ENCODE assay signal across 13 cellular contexts in the genomic region with DNA sequence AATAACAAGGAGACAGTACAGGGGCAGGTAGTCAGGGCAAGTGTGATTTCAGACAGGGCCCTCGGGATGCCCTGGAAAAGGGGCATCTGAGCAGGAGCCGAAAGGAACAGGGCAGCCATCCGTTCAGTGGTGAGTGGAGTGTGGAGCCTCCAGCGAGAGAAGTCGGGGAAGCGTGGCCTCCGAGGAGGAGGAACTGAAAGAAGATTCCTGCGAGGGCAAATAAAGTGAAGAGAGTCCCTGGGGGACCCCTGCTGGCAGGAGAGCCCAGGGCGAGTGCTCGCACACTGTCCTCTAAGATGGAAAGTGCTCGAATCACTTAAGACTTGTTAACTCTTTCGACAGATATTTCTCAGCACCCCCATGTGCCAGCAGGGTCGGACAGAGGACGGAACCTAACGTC. TPM values are rescaled to one million over a fixed set of nuclear protein-coding genes. Genes with fewer than 3 reads are reported as not detected.
DNase-seq lines count a peak whose midpoint lies in the region; ATAC-seq and TF ChIP-seq lines count a peak whose summit lies in the region.
"Had no signal": no experiment of that assay in that cellular context is flagged by ENCODE, and none has a peak within 500 bp of the region (broad histone marks: within the 10 kb centered on the region; RNA-seq: fewer than 3 reads in every experiment).

No MANE protein-coding gene starts in this region.

- peak; percentile 9 for DNase-seq in activated CD8-positive, alpha-beta T cell treated with anti-CD3 and anti-CD28 coated beads for 36 hours
- no peak for DNase-seq in activated CD8-positive, alpha-beta T cell treated with anti-CD3 and anti-CD28 coated beads, Interleukin-2, amount 10 ng/mL, durations not matched to agents 7 days and 5 days
- DNase-seq in SIG-M5 treated with dmso at 0.1 percent for 504 hours (lab: John Stamatoyannopoulos, UW; ENCODE audit: unreplicated experiment) (peak; percentile 78), foreskin keratinocyte (no peak), ascending aorta (ENCODE audit: low spot score in 2 of 2) (no peak), T1000 (lab: John Stamatoyannopoulos, UW) (no peak)
- DNase-seq in activated naive CD4-positive, alpha-beta T cell treated with anti-CD3 and anti-CD28 coated beads, Interleukin-2, amount 50 U/mL, for 16 hours = no peak
- DNase-seq: activated T-cell treated with anti-CD3 and anti-CD28 coated beads for 4 hours, cerebellar nuclear complex, NCI-H345 had no signal

- POLR2A ChIA-PET in activated CD8-positive, alpha-beta T cell treated with anti-CD3 and anti-CD28 coated beads for 36 hours (lab: Charles Lee) = no interaction called here
- POLR2A ChIA-PET in activated CD8-positive, alpha-beta T cell treated with anti-CD3 and anti-CD28 coated beads, Interleukin-2, amount 10 ng/mL, durations not matched to agents 7 days and 5 days (lab: Charles Lee) = no interaction called here

- H3K27ac ChIP-seq in foreskin keratinocyte (no peak overlapping the region), ascending aorta (no peak overlapping the region)

- H3K27me3 ChIP-seq in foreskin keratinocyte (no peaks in the 10 kb centered on the region), skeletal muscle satellite cell (ENCODE audit: control insufficient read depth, insufficient read depth, low read length) (peaks cover 27% of the 10 kb centered on the region), ascending aorta (no peaks in the 10 kb centered on the region)

- peak overlapping the region; percentile 3 for H3K4me2 ChIP-seq in skeletal muscle satellite cell (ENCODE audit: low read length)

- H3K36me3 Mint-ChIP-seq in activated CD8-positive, alpha-beta T cell treated with anti-CD3 and anti-CD28 coated beads for 36 hours (ENCODE audit: low read depth) = no peaks in the 10 kb centered on the region
- no peaks in the 10 kb centered on the region for H3K36me3 Mint-ChIP-seq in activated CD8-positive, alpha-beta T cell treated with anti-CD3 and anti-CD28 coated beads, Interleukin-2, amount 10 ng/mL, durations not matched to agents 7 days and 5 days (ENCODE audit: low read depth)
- H3K36me3 Mint-ChIP-seq: IgD-negative memory B cell; stimulated activated effector memory CD8-positive, alpha-beta T cell treated with anti-CD3 and anti-CD28 coated beads, Interleukin-12 subunit alpha, Interleukin-12 subunit beta, amount 100 ng/mL, for 72 hours had no signal

- H3K9ac ChIP-seq in skeletal muscle satellite cell (ENCODE audit: low read depth, low read length) = no peak overlapping the region

- H3K4me3 ChIP-seq in skeletal muscle satellite cell (ENCODE audit: low read length) (no peak overlapping the region), ascending aorta (no peak overlapping the region)

- no peak for ATAC-seq in activated CD8-positive, alpha-beta T cell treated with anti-CD3 and anti-CD28 coated beads for 36 hours
- ATAC-seq in activated CD8-positive, alpha-beta T cell treated with anti-CD3 and anti-CD28 coated beads, Interleukin-2, amount 10 ng/mL, durations not matched to agents 7 days and 5 days = no peak
- ATAC-seq in foreskin keratinocyte = no peak
- ATAC-seq: stimulated activated effector memory CD8-positive, alpha-beta T cell treated with anti-CD3 and anti-CD28 coated beads, Interleukin-12 subunit alpha, Interleukin-12 subunit beta, amount 100 ng/mL, for 72 hours had no signal

- H3K27ac Mint-ChIP-seq in activated CD8-positive, alpha-beta T cell treated with anti-CD3 and anti-CD28 coated beads for 36 hours = no peak overlapping the region
- H3K27ac Mint-ChIP-seq in activated CD8-positive, alpha-beta T cell treated with anti-CD3 and anti-CD28 coated beads, Interleukin-2, amount 10 ng/mL, durations not matched to agents 7 days and 5 days = no peak overlapping the region
- H3K27ac Mint-ChIP-seq: IgD-negative memory B cell; stimulated activated effector memory CD8-positive, alpha-beta T cell treated with anti-CD3 and anti-CD28 coated beads, Interleukin-12 subunit alpha, Interleukin-12 subunit beta, amount 100 ng/mL, for 72 hours had no signal

- H3K9me3 ChIP-seq in skeletal muscle satellite cell (replicated peaks; ENCODE audit: low read length) (no peaks in the 10 kb centered on the region), ascending aorta (no peaks in the 10 kb centered on the region)

- peaks cover 1% of the 10 kb centered on the region for H3K27me3 Mint-ChIP-seq in activated CD8-positive, alpha-beta T cell treated with anti-CD3 and anti-CD28 coated beads for 36 hours
- peaks cover 12% of the 10 kb centered on the region for H3K27me3 Mint-ChIP-seq in activated CD8-positive, alpha-beta T cell treated with anti-CD3 and anti-CD28 coated beads, Interleukin-2, amount 10 ng/mL, durations not matched to agents 7 days and 5 days (ENCODE audit: low read depth)

- TF ChIP-seq CTCF in activated CD8-positive, alpha-beta T cell treated with anti-CD3 and anti-CD28 coated beads for 36 hours (IDR thresholded peaks at IDR 0.05) = no peak
- TF ChIP-seq CTCF in foreskin keratinocyte (conservative IDR thresholded peaks at IDR 0.05) (peak; percentile 7), ascending aorta (IDR thresholded peaks at IDR 0.05) (no peak)

- no peak overlapping the region for H3K4me3 Mint-ChIP-seq in activated CD8-positive, alpha-beta T cell treated with anti-CD3 and anti-CD28 coated beads for 36 hours
- H3K4me3 Mint-ChIP-seq in activated CD8-positive, alpha-beta T cell treated with anti-CD3 and anti-CD28 coated beads, Interleukin-2, amount 10 ng/mL, durations not matched to agents 7 days and 5 days = no peak overlapping the region
- H3K4me3 Mint-ChIP-seq: IgD-negative memory B cell; stimulated activated effector memory CD8-positive, alpha-beta T cell treated with anti-CD3 and anti-CD28 coated beads, Interleukin-12 subunit alpha, Interleukin-12 subunit beta, amount 100 ng/mL, for 72 hours had no signal

- H3K4me1 Mint-ChIP-seq in activated CD8-positive, alpha-beta T cell treated with anti-CD3 and anti-CD28 coated beads for 36 hours (ENCODE audit: low read depth) = peaks cover 2% of the 10 kb centered on the region
- no peaks in the 10 kb centered on the region for H3K4me1 Mint-ChIP-seq in activated CD8-positive, alpha-beta T cell treated with anti-CD3 and anti-CD28 coated beads, Interleukin-2, amount 10 ng/mL, durations not matched to agents 7 days and 5 days (ENCODE audit: low read depth)

- H3K9me3 Mint-ChIP-seq in activated CD8-positive, alpha-beta T cell treated with anti-CD3 and anti-CD28 coated beads for 36 hours = no peaks in the 10 kb centered on the region
- no peaks in the 10 kb centered on the region for H3K9me3 Mint-ChIP-seq in activated CD8-positive, alpha-beta T cell treated with anti-CD3 and anti-CD28 coated beads, Interleukin-2, amount 10 ng/mL, durations not matched to agents 7 days and 5 days (ENCODE audit: insufficient read depth)
- H3K9me3 Mint-ChIP-seq: IgD-negative memory B cell; stimulated activated effector memory CD8-positive, alpha-beta T cell treated with anti-CD3 and anti-CD28 coated beads, Interleukin-12 subunit alpha, Interleukin-12 subunit beta, amount 100 ng/mL, for 72 hours had no signal

- H3K36me3 ChIP-seq in skeletal muscle satellite cell (ENCODE audit: insufficient read depth, low read length) (no peaks in the 10 kb centered on the region), ascending aorta (no peaks in the 10 kb centered on the region)

- intact Hi-C loops in activated CD8-positive, alpha-beta T cell treated with anti-CD3 and anti-CD28 coated beads for 36 hours (cut with micrococcal nuclease) = no loop called here
- intact Hi-C loops in ascending aorta (cut with DNase I) = no loop called here

- H3K4me1 ChIP-seq in foreskin keratinocyte (no peaks in the 10 kb centered on the region), skeletal muscle satellite cell (ENCODE audit: control insufficient read depth, insufficient read depth, low read length) (no peaks in the 10 kb centered on the region), ascending aorta (no peaks in the 10 kb centered on the region)

- CTCF ChIA-PET in activated CD8-positive, alpha-beta T cell treated with anti-CD3 and anti-CD28 coated beads for 36 hours (lab: Charles Lee) = no interaction called here
- CTCF ChIA-PET in activated CD8-positive, alpha-beta T cell treated with anti-CD3 and anti-CD28 coated beads, Interleukin-2, amount 10 ng/mL, durations not matched to agents 7 days and 5 days (lab: Charles Lee) = no interaction called here

RNA-seq across cellular contexts. Expression of gene UTS2, which starts 3.5 kb away (rescaled TPM):
- not detected for total RNA-seq in activated CD8-positive, alpha-beta T cell treated with anti-CD3 and anti-CD28 coated beads for 36 hours
- total RNA-seq in activated CD8-positive, alpha-beta T cell treated with anti-CD3 and anti-CD28 coated beads, Interleukin-2, amount 10 ng/mL, durations not matched to agents 7 days and 5 days = under 1 TPM in 1 of 2 experiments, not detected in 1; 0.16 TPM
- total RNA-seq in foreskin keratinocyte = not detected in 2 replicates
- not detected in 2 replicates for polyA plus RNA-seq in foreskin keratinocyte
- total RNA-seq in skeletal muscle satellite cell (2012; rRNA removed) = not detected in 2 replicates
- total RNA-seq in ascending aorta = not detected
- polyA plus RNA-seq: IgD-negative memory B cell had no signal

Comparison
In these comparisons a context has a peak if more than half of its experiments do, and no peak if none do; other contexts are left out.
1. DNase-seq: peak in activated CD8-positive, alpha-beta T cell treated with anti-CD3 and anti-CD28 coated beads for 36 hours (single experiment) and SIG-M5 treated with dmso at 0.1 percent for 504 hours (single experiment); none in activated CD8-positive, alpha-beta T cell treated with anti-CD3 and anti-CD28 coated beads, Interleukin-2, amount 10 ng/mL, durations not matched to agents 7 days and 5 days (single experiment), foreskin keratinocyte (0 of 2), ascending aorta (0 of 2), T1000 (single experiment) and activated naive CD4-positive, alpha-beta T cell treated with anti-CD3 and anti-CD28 coated beads, Interleukin-2, amount 50 U/mL, for 16 hours (single experiment).